In genomic region chr22:37336474-37337028, GRCh38 we compare ENCODE assay signal across 14 cellular contexts. TPM values are rescaled to one million over a fixed set of nuclear protein-coding genes. Genes with fewer than 3 reads are reported as not detected.
A peak's percentile ranks its signal among the peaks of the same experiment; 100 is the strongest.
DNase-seq lines count a peak whose midpoint lies in the region; ATAC-seq, FAIRE-seq and TF ChIP-seq lines count a peak whose summit lies in the region.
"Had no signal": no experiment of that assay in that cellular context is flagged by ENCODE, and none has a peak within 500 bp of the region (broad histone marks: within the 10 kb centered on the region; RNA-seq: fewer than 3 reads in every experiment).

No MANE protein-coding gene starts in this region.

- H3K4me3 ChIP-seq in GM12878 (no peak overlapping the region), GM23248 (no peak overlapping the region)
- H3K4me3 ChIP-seq: SJCRH30 had no signal

- in situ Hi-C loops in GM12878 (cut with MboI), result no loop called here
- in situ Hi-C loops in GM23248 (cut with MboI), result no loop called here

- 0 out of 3 replicates have a peak, but pooled peaks have one; percentile 6 for ATAC-seq in GM12878

- H3K79me2 ChIP-seq in GM12878 (ENCODE audit: control insufficient read depth, insufficient read depth, low read length) (no peaks in the 10 kb centered on the region), GM23248 (ENCODE audit: insufficient read depth) (no peaks in the 10 kb centered on the region)

- no peak overlapping the region for H3K4me2 ChIP-seq in GM12878 (ENCODE audit: control insufficient read depth, insufficient read depth)
- H3K4me2 ChIP-seq in GM23248 (ENCODE audit: unreplicated experiment), result no peak overlapping the region

- H4K20me1 ChIP-seq in GM12878 (ENCODE audit: control insufficient read depth, insufficient read depth) (no peaks in the 10 kb centered on the region; the same call in 1 of the 2 replicates), GM23248 (ENCODE audit: insufficient read depth) (no peaks in the 10 kb centered on the region)

- FAIRE-seq in GM12878 (lab: Jason Lieb, UNC), result no peak

- CTCF ChIA-PET in GM12878 (lab: Yijun Ruan, JAX), result interaction anchor here (1.4 to 4.5 kb wide), 2 partner anchors 19 to 69 kb away, joined by 4 to 23 read pairs; no protein-coding TSS in a partner anchor

- POLR2A ChIA-PET in GM12878 (lab: Charles Lee), result interaction anchor here (1.5 kb wide), 1 partner anchor 94 kb away, joined by 3 read pairs; no protein-coding TSS in a partner anchor

- H3K9me2 ChIP-seq in GM23248 (ENCODE audit: insufficient read depth), result no peaks in the 10 kb centered on the region

- H2AFZ ChIP-seq in GM12878 (ENCODE audit: control insufficient read depth, low read depth, low read length) (no peak overlapping the region), GM23248 (no peak overlapping the region)

- SMC1A ChIA-PET in GM12878 (lab: Charles Lee; ENCODE audit: uncharacterized antibody, unreplicated experiment), result interaction anchor here (1.0 kb wide), 1 partner anchor 22 kb away, joined by 3 read pairs; no protein-coding TSS in a partner anchor

- H3K27ac ChIP-seq in GM12878 (ENCODE audit: control insufficient read depth, insufficient read depth) (no peak overlapping the region), GM23248 (no peak overlapping the region)
- H3K27ac ChIP-seq: SJCRH30 had no signal

- WGBS in GM12878 (ENCODE audit: insufficient coverage, insufficient replicate concordance, low lambda C conversion rate, missing lambda C conversion rate), result 54% methylated on average over 11 of the region's 11 CpGs
- WGBS in GM23248 (ENCODE audit: low coverage in 1 of 2, low lambda C conversion rate in 2 of 2, missing lambda C conversion rate in 2 of 2), 2 experiments, result 78 to 88% methylated on average over 10 to 11 of the region's 11 CpGs

- no peaks in the 10 kb centered on the region for H3F3A ChIP-seq in GM23248 (ENCODE audit: insufficient read depth)

- no peak for TF ChIP-seq RAD21 in GM12878 (IDR thresholded peaks at IDR 0.05; ENCODE audit: insufficient read depth, low read depth, low read length)

- no TSS peak for BruUV-seq in GM12878 (replicated peaks; lab: Mats Ljungman, UMichigan)

- H3K9me3 ChIP-seq in GM12878 (replicated peaks; ENCODE audit: control insufficient read depth, insufficient read depth, low read length) (no peaks in the 10 kb centered on the region), GM23248 (ENCODE audit: low read depth) (no peaks in the 10 kb centered on the region)
- H3K9me3 ChIP-seq: SJCRH30 had no signal

- H3K27me3 ChIP-seq in GM12878 (replicated peaks in 1 of 2; ENCODE audit: control insufficient read depth in 2 of 2, insufficient read depth in 2 of 2, low read length in 1 of 2), result peaks cover 6 to 10% of the 10 kb centered on the region in 2 experiments
- H3K27me3 ChIP-seq in GM23248 (replicated peaks; ENCODE audit: insufficient read depth), result no peaks in the 10 kb centered on the region

- intact Hi-C loops in GM12878 (cut with micrococcal nuclease; ENCODE audit: unreplicated experiment), result no loop called here

- no peak for TF ChIP-seq CTCF in GM12878 (IDR thresholded peaks at IDR 0.05 in 2 of 3, conservative IDR thresholded peaks at IDR 0.05 in 1 of 3; ENCODE audit: control insufficient read depth in 2 of 3, extremely low read depth in 1 of 3, insufficient read depth in 1 of 3, low read depth in 3 of 3, low read length in 3 of 3)

- no peaks in the 10 kb centered on the region for H3K36me3 ChIP-seq in GM12878 (ENCODE audit: control insufficient read depth in 2 of 2, insufficient read depth in 2 of 2, low read length in 1 of 2)
- no peaks in the 10 kb centered on the region for H3K36me3 ChIP-seq in GM23248 (ENCODE audit: low read depth)
- H3K36me3 ChIP-seq: SJCRH30 had no signal

- H3K4me1 ChIP-seq in GM12878 (ENCODE audit: control insufficient read depth, insufficient read depth, low read length) (peaks cover 18% of the 10 kb centered on the region), GM23248 (ENCODE audit: insufficient read depth) (peaks cover 16% of the 10 kb centered on the region)
- H3K4me1 ChIP-seq: SJCRH30 had no signal

- no peak for TF ChIP-seq POLR2A in GM12878 (IDR thresholded peaks at IDR 0.05; ENCODE audit: low read depth, low read length)

- RAD21 ChIA-PET in GM12878 (lab: Charles Lee; ENCODE audit: unreplicated experiment), result interaction anchor here (0.6 kb wide), 1 partner anchor 282 kb away, joined by 3 read pairs; no protein-coding TSS in a partner anchor

- H3K9ac ChIP-seq in GM12878 (ENCODE audit: control insufficient read depth, insufficient read depth, low read length) (no peak overlapping the region), GM23248 (no peak overlapping the region)

- DNase-seq in NCI-H69 (lab: John Stamatoyannopoulos, UW) (peak; percentile 23), GM12878 (ENCODE audit: low read depth, low spot score) (no peak), mucosa of gallbladder (ENCODE audit: low spot score) (peak; percentile 47), amygdala (lab: John Stamatoyannopoulos, UW) (no peak), NAMALWA (ENCODE audit: low spot score) (no peak), GM23248 (no peak), activated gamma-delta T cell (lab: John Stamatoyannopoulos, UW) (no peak)
- DNase-seq: CD4-positive, CD25-positive, alpha-beta regulatory T cell; DMS53; KG1; NCI-H1436; NCI-H2029; NCI-H510A treated with DMSO at 0.1 percent for 48 hours; SJCRH30 had no signal

- TF ChIP-seq EP300 in GM12878 (IDR thresholded peaks at IDR 0.05; ENCODE audit: borderline replicate concordance in 1 of 2, control insufficient read depth in 1 of 2, low read depth in 2 of 2, low read length in 2 of 2), result no peak

TF ChIP-seq in GM12878, 131 proteins besides CTCF, POLR2A, EP300 and RAD21:
- TF ChIP-seq CHD1 (IDR thresholded peaks at IDR 0.05; ENCODE audit: low read depth, low read length) (no peak), STAT3 (IDR thresholded peaks at IDR 0.05; ENCODE audit: low read depth, low read length) (no peak), SMARCA5 (IDR thresholded peaks at IDR 0.05) (no peak), BCL11A (IDR thresholded peaks at IDR 0.05; ENCODE audit: low read depth, low read length) (no peak)

RNA-seq across cellular contexts. Expression of gene CYTH4, which starts 54.2 kb away (rescaled TPM):
- total RNA-seq in GM12878 (2013; cell fraction: nucleolus; rRNA removed), result 94.2 and 114 TPM in 2 replicates
- total RNA-seq in GM12878 (2014; rRNA removed), result 23.2 TPM in 2 replicates
- 17.2 and 18.3 TPM in 2 replicates for total RNA-seq in GM12878 (2014; rRNA removed; fragmentation: Illumina TruSeq; extraction: Trizol)
- 25.8 and 26.0 TPM in 2 replicates for total RNA-seq in GM12878 (2021)
- 7.0 TPM for polyA plus RNA-seq in GM12878 (2011; ENCODE audit: low read depth)
- 19.4 and 24.1 TPM in 2 replicates for polyA plus RNA-seq in GM12878 (2011; rRNA removed)
- polyA plus RNA-seq in GM12878 (2011; cell fraction: cytosol; rRNA removed), result 22.7 and 30.1 TPM in 2 replicates
- polyA plus RNA-seq in GM12878 (2011; cell fraction: nucleus; rRNA removed), result 148 and 167 TPM in 2 replicates
- 15.7 and 21.2 TPM in 2 replicates for polyA plus RNA-seq in GM12878 (2012)
- polyA plus RNA-seq in GM12878 (2014; fragmentation: Illumina TruSeq; extraction: Trizol), result 9.1 and 16.6 TPM in 2 replicates
- 1 to 10 TPM; 1.5 to 1.8 TPM for polyA plus RNA-seq in GM12878 (2014; fragmentation: Nextera tagmentation; extraction: Ambion mirVana)
- 23.6 and 27.3 TPM in 2 replicates for polyA plus RNA-seq in GM12878 (2014; rRNA removed)
- polyA plus RNA-seq in GM12878 (2016; fragmentation: Nextera tagmentation; extraction: Ambion mirVana), result 10 to 100 TPM; 12.4 TPM
- 14.9 and 23.6 TPM in 2 replicates for polyA minus RNA-seq in GM12878 (2011; rRNA and poly(A)+ RNA removed)
- 5.5 and 6.7 TPM in 2 replicates for polyA minus RNA-seq in GM12878 (2011; cell fraction: cytosol; rRNA and poly(A)+ RNA removed)
- polyA minus RNA-seq in GM12878 (2011; cell fraction: nucleus; rRNA and poly(A)+ RNA removed), result 23.1 and 31.4 TPM in 2 replicates
- total RNA-seq in mucosa of gallbladder, result 24.1 TPM
- not detected in 2 replicates for total RNA-seq in GM23248 (2014; rRNA removed; shearing (Covaris generic))
- not detected in 2 replicates for polyA plus RNA-seq in GM23248 (2016; fragmentation: Nextera tagmentation; extraction: Ambion mirVana)
- total RNA-seq: SJCRH30 had no signal

Comparison
In these comparisons a context has a peak if more than half of its experiments do, and no peak if none do; other contexts are left out.
1. DNase-seq: peak in NCI-H69 (single experiment) and mucosa of gallbladder (single experiment); none in GM12878 (single experiment), amygdala (0 of 56), NAMALWA (single experiment), GM23248 (single experiment) and activated gamma-delta T cell (single experiment).
2. RNA of gene CYTH4, which starts 54.2 kb away (total RNA-seq): 24.1 TPM in mucosa of gallbladder (single experiment) and 17.2 to 114 TPM in GM12878; not detected in GM23248; every median in the first group is over 10 times any median in the second.